33 cellular contexts compared by ENCODE assay signal in genomic region chr5:175627739-175628138, GRCh38. TPM values are rescaled to one million over a fixed set of nuclear protein-coding genes. Genes with fewer than 3 reads are reported as not detected.
"Had no signal": no experiment of that assay in that cellular context is flagged by ENCODE, and none has a peak within 500 bp of the region (broad histone marks: within the 10 kb centered on the region; RNA-seq: fewer than 3 reads in every experiment).

No MANE protein-coding gene starts in this region.

- H3K27ac ChIP-seq: ascending aorta, breast epithelium, cardiac muscle cell, coronary artery, WERI-Rb-1 had no signal

- H3K27me3 ChIP-seq: ascending aorta, cardiac muscle cell, dorsolateral prefrontal cortex had no signal

- H3K4me1 Mint-ChIP-seq: activated B cell treated with CpG ODN at 0.5 μM for 24 hours; activated naive CD4-positive, alpha-beta T cell treated with anti-CD3 and anti-CD28 coated beads, Interleukin-2, amount 50 U/mL, for 24 hours; activated naive CD8-positive, alpha-beta T cell treated with anti-CD3 and anti-CD28 coated beads, Interleukin-2, amount 10 ng/mL, durations not matched to agents 7 days and 5 days; activated T-helper 17 cell treated with anti-CD3 and anti-CD28 coated beads, Interleukin-2, amount 50 U/mL, for 72 hours; endodermal cell; T-helper 17 cell had no signal

- H3K4me3 ChIP-seq: ascending aorta, breast epithelium, cardiac muscle cell, coronary artery, dorsolateral prefrontal cortex had no signal

- ATAC-seq: activated CD4-positive, CD25-positive, alpha-beta regulatory T cell treated with anti-CD3 and anti-CD28 coated beads, Interleukin-2, amount 50 U/mL, for 24 hours; activated CD8-positive, alpha-beta T cell treated with anti-CD3 and anti-CD28 coated beads for 36 hours; activated T-cell treated with anti-CD3 and anti-CD28 coated beads, Interleukin-2, amount 50 U/mL, for 4 hours; activated T-helper 17 cell treated with anti-CD3 and anti-CD28 coated beads, Interleukin-2, amount 50 U/mL, for 72 hours; esophagus mucosa; T-helper 17 cell had no signal

- H3K36me3 ChIP-seq: ascending aorta, breast epithelium, cardiac muscle cell, WERI-Rb-1 had no signal

- H3K4me1 ChIP-seq: ascending aorta, breast epithelium had no signal

- DNase-seq: activated B cell treated with CpG ODN at 0.5 μM for 24 hours; activated CD4-positive, alpha-beta T cell treated with anti-CD3 and anti-CD28 coated beads for 48 hours; activated CD4-positive, alpha-beta T cell treated with anti-CD3 and anti-CD28 coated beads, Interleukin-2, amount 50 U/mL, for 1 hour; activated CD4-positive, alpha-beta T cell treated with anti-CD3 and anti-CD28 coated beads, Interleukin-2, amount 50 U/mL, for 48 hours; activated CD8-positive, alpha-beta memory T cell treated with anti-CD3 and anti-CD28 coated beads for 24 hours; activated CD8-positive, alpha-beta T cell treated with anti-CD3 and anti-CD28 coated beads for 36 hours; activated effector memory CD4-positive, alpha-beta T cell treated with Interleukin-2 at 50 U/mL for 16 hours; activated gamma-delta T cell treated with Interleukin-2 at 50 U/mL for 16 hours; activated naive CD4-positive, alpha-beta T cell treated with Interleukin-2 at 50 U/mL for 16 hours; activated naive CD8-positive, alpha-beta T cell treated with anti-CD3 and anti-CD28 coated beads, Interleukin-2, amount 10 ng/mL, durations not matched to agents 7 days and 5 days; activated T-cell treated with anti-CD3 and anti-CD28 coated beads, Interleukin-2, amount 50 U/mL, for 4 hours; central memory CD4-positive, alpha-beta T cell; cerebellar nuclear complex; effector memory CD4-positive, alpha-beta T cell; endodermal cell; foreskin fibroblast; head of caudate nucleus; T-helper 1 cell; T-helper 17 cell; T1000; WERI-Rb-1 had no signal

- H3K4me3 Mint-ChIP-seq: activated B cell treated with CpG ODN at 0.5 μM for 24 hours; activated CD8-positive, alpha-beta T cell treated with anti-CD3 and anti-CD28 coated beads for 36 hours; activated naive CD4-positive, alpha-beta T cell treated with anti-CD3 and anti-CD28 coated beads, Interleukin-2, amount 50 U/mL, for 24 hours; activated naive CD8-positive, alpha-beta T cell treated with anti-CD3 and anti-CD28 coated beads, Interleukin-2, amount 10 ng/mL, durations not matched to agents 7 days and 5 days; activated T-cell treated with anti-CD3 and anti-CD28 coated beads, Interleukin-2, amount 50 U/mL, for 4 hours; activated T-helper 17 cell treated with anti-CD3 and anti-CD28 coated beads, Interleukin-2, amount 50 U/mL, for 72 hours; brain; dendritic cell treated with granulocyte-macrophage colony-stimulating factor and Interleukin-4, amounts not matched to agents 40 ng/mL and 50 ng/mL, for 4 days; endodermal cell; T-helper 17 cell; T-helper 2 cell treated with Interferon-gamma antibody and Interleukin-4, amounts not matched to agents 5 μg/mL and 100 μg/mL, for 36 hours had no signal

- H3K27ac Mint-ChIP-seq: activated B cell treated with CpG ODN at 0.5 μM for 24 hours; activated CD8-positive, alpha-beta T cell treated with anti-CD3 and anti-CD28 coated beads for 36 hours; activated naive CD4-positive, alpha-beta T cell treated with anti-CD3 and anti-CD28 coated beads, Interleukin-2, amount 50 U/mL, for 24 hours; activated naive CD8-positive, alpha-beta T cell treated with anti-CD3 and anti-CD28 coated beads, Interleukin-2, amount 10 ng/mL, durations not matched to agents 7 days and 5 days; activated T-helper 17 cell treated with anti-CD3 and anti-CD28 coated beads, Interleukin-2, amount 50 U/mL, for 72 hours; dendritic cell treated with granulocyte-macrophage colony-stimulating factor and Interleukin-4, amounts not matched to agents 40 ng/mL and 50 ng/mL, for 4 days; endodermal cell; T-helper 17 cell; T-helper 2 cell treated with Interferon-gamma antibody and Interleukin-4, amounts not matched to agents 5 μg/mL and 100 μg/mL, for 36 hours had no signal

- H3K27me3 Mint-ChIP-seq: activated B cell treated with CpG ODN at 0.5 μM for 24 hours; activated CD8-positive, alpha-beta T cell treated with anti-CD3 and anti-CD28 coated beads for 36 hours; activated naive CD4-positive, alpha-beta T cell treated with anti-CD3 and anti-CD28 coated beads, Interleukin-2, amount 50 U/mL, for 24 hours; activated T-helper 17 cell treated with anti-CD3 and anti-CD28 coated beads, Interleukin-2, amount 50 U/mL, for 72 hours; dendritic cell treated with granulocyte-macrophage colony-stimulating factor and Interleukin-4, amounts not matched to agents 40 ng/mL and 50 ng/mL, for 4 days; T-helper 17 cell had no signal

- H3K36me3 Mint-ChIP-seq: brain had no signal

RNA-seq across cellular contexts. Expression of gene HRH2, which starts 30.1 kb away (rescaled TPM):
- total RNA-seq: activated B cell treated with CpG ODN at 0.5 μM for 24 hours had no signal
